ENCODE assay signal across 11 cellular contexts in the genomic region with DNA sequence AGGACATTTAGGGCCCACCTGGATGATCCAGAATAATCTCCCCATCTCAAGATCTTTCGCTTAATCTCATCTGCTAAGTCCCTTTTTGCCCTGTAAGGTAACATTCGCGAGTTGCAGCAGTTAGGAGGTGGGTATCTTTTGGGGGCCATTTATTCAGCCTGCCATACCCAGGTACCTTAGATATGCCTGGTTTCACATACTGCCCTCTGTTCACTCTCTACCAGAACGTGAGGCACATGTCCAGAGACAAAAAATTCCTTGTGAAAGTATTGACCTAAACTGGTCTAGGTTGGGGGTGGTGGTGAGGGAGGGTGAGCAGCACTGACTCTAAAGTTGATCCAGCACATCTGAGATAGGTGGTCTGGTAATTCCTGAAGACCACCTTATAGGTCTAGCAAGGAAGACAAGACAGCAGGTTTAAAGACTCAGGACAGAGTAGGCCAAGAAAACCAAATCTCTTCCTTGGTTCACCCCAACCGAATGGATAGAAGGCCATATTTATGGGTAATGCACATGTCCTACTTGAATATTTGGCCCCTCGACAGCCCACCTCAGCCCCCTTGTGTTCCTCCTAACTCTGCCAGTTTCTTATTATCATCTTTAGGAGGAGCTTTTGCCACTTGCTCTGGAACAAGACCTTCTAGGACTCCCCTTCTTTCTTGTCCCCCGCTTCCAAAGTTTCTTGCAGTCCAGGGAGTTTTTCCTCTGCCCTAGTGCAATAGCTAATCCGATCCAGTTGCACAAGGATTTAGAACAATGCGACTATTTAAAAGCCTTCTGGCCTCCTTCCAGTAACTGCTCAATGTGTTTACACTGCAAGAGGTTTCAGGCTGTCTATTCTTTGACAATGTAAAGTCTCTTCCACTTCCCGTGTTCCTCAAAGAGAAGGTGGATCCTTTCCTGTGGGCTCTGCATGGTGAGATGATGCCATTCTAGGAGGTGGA.
DNase-seq lines count a peak whose midpoint lies in the region; ATAC-seq and TF ChIP-seq lines count a peak whose summit lies in the region.
"Had no signal": no experiment of that assay in that cellular context is flagged by ENCODE, and none has a peak within 500 bp of the region (broad histone marks: within the 10 kb centered on the region; RNA-seq: fewer than 3 reads in every experiment).

No MANE protein-coding gene starts in this region.

- peaks cover under 1% of the 10 kb centered on the region for H3K4me1 Mint-ChIP-seq in WTC11
- H3K4me1 Mint-ChIP-seq: B cell had no signal

- intact Hi-C loops in right cardiac atrium (cut with DNase I) = no loop called here

- no peak for TF ChIP-seq CTCF in WTC11 (IDR thresholded peaks at IDR 0.05)
- TF ChIP-seq CTCF in upper lobe of left lung (IDR thresholded peaks at IDR 0.05) = no peak
- no peak for TF ChIP-seq CTCF in Peyer's patch (IDR thresholded peaks at IDR 0.05)

- no peak for ATAC-seq in WTC11
- ATAC-seq in right cardiac atrium = peak; percentile 87 to 89
- no peak for ATAC-seq in upper lobe of left lung (ENCODE audit: low FRiP score in 2 of 2)

- H3K36me3 ChIP-seq in upper lobe of left lung = no peaks in the 10 kb centered on the region
- H3K36me3 ChIP-seq in Peyer's patch = no peaks in the 10 kb centered on the region

- H3K9me3 ChIP-seq in right cardiac atrium (ENCODE audit: control insufficient read depth, low read length) = no peaks in the 10 kb centered on the region
- H3K9me3 ChIP-seq in upper lobe of left lung = no peaks in the 10 kb centered on the region
- H3K9me3 ChIP-seq in Peyer's patch = no peaks in the 10 kb centered on the region

- H3K4me1 ChIP-seq in right cardiac atrium (ENCODE audit: control insufficient read depth, insufficient read depth, low read length) (peaks cover 10% of the 10 kb centered on the region), upper lobe of left lung (peaks cover 0 to 4% (median 2%) of the 10 kb centered on the region in 4 donors), Peyer's patch (peaks cover 0 to 8% (median 0%) of the 10 kb centered on the region in 4 donors)

- 60% methylated on average over 10 of the region's 10 CpGs for WGBS in right cardiac atrium
- 70 to 71% methylated on average over 10 of the region's 10 CpGs for WGBS in upper lobe of left lung, 2 donors

- CTCF ChIA-PET in WTC11 (lab: Charles Lee) = no interaction called here

- POLR2A ChIA-PET in WTC11 (lab: Charles Lee) = interaction anchor here (0.6 kb wide), 1 partner anchor 494 kb away, joined by 4 read pairs; no protein-coding TSS in a partner anchor

- H3K36me3 Mint-ChIP-seq in WTC11 = no peaks in the 10 kb centered on the region

- H3K27ac ChIP-seq in right cardiac atrium (ENCODE audit: low read length) = no peak overlapping the region
- peak overlapping the region in 3 of 4 donors; percentile 40 to 65 (median 50) for H3K27ac ChIP-seq in upper lobe of left lung
- H3K27ac ChIP-seq in Peyer's patch = no peak overlapping the region

- no peak for TF ChIP-seq POLR2A in upper lobe of left lung (IDR thresholded peaks at IDR 0.05)
- TF ChIP-seq POLR2A in Peyer's patch (IDR thresholded peaks at IDR 0.05) = no peak

- DNase-seq in SHP77 (lab: John Stamatoyannopoulos, UW) (peak; percentile 26 to 40), SHP77 treated with DMSO at 0.1 percent for 48 hours (lab: John Stamatoyannopoulos, UW) (no peak), WTC11 (ENCODE audit: low spot score) (no peak), right cardiac atrium (no peak), upper lobe of left lung (no peak), NCI-H1930 (lab: John Stamatoyannopoulos, UW) (no peak), Peyer's patch (no peak), HUDEP-2 (lab: John Stamatoyannopoulos, UW; ENCODE audit: unreplicated experiment in 76 of 76) (no peak)
- DNase-seq: activated naive CD4-positive, alpha-beta T cell treated with anti-CD3 and anti-CD28 coated beads for 36 hours had no signal

- H3K9me3 Mint-ChIP-seq in WTC11 = no peaks in the 10 kb centered on the region; the same call in 1 of the 2 replicates

- H3K4me3 ChIP-seq in right cardiac atrium (ENCODE audit: low read length) = no peak overlapping the region
- H3K4me3 ChIP-seq in upper lobe of left lung = no peak overlapping the region
- no peak overlapping the region for H3K4me3 ChIP-seq in Peyer's patch
- H3K4me3 ChIP-seq: SK-N-MC had no signal

- no peak overlapping the region for H3K4me3 Mint-ChIP-seq in WTC11
- H3K4me3 Mint-ChIP-seq: activated naive CD4-positive, alpha-beta T cell treated with anti-CD3 and anti-CD28 coated beads for 36 hours; B cell had no signal

- peak in 1 of 4 donors; percentile 14 for TF ChIP-seq EP300 in upper lobe of left lung (IDR thresholded peaks at IDR 0.05)

- no peaks in the 10 kb centered on the region for H3K27me3 Mint-ChIP-seq in WTC11 (ENCODE audit: low read depth)
- H3K27me3 Mint-ChIP-seq: B cell had no signal

- H3K27me3 ChIP-seq in right cardiac atrium (ENCODE audit: control insufficient read depth, insufficient read depth) (no peaks in the 10 kb centered on the region), upper lobe of left lung (no peaks in the 10 kb centered on the region), Peyer's patch (no peaks in the 10 kb centered on the region)

- no peak overlapping the region for H3K27ac Mint-ChIP-seq in WTC11
- H3K27ac Mint-ChIP-seq: activated naive CD4-positive, alpha-beta T cell treated with anti-CD3 and anti-CD28 coated beads for 36 hours; B cell had no signal

TF ChIP-seq in WTC11, 78 proteins besides CTCF, POLR2A, EP300 and RAD21:
- TF ChIP-seq STAT6 (CRISPR knock-in tag; conservative IDR thresholded peaks at IDR 0.05; ENCODE audit: low read depth) (no peak), GABPB1 (CRISPR knock-in tag; IDR thresholded peaks at IDR 0.05) (peak; percentile 89), GRHL2 (CRISPR knock-in tag; IDR thresholded peaks at IDR 0.05; ENCODE audit: insufficient replicate concordance, severe bottlenecking) (no peak), ZNF317 (CRISPR knock-in tag; IDR thresholded peaks at IDR 0.05; ENCODE audit: borderline replicate concordance, low read depth) (no peak)
- TF ChIP-seq, protein P1, sequence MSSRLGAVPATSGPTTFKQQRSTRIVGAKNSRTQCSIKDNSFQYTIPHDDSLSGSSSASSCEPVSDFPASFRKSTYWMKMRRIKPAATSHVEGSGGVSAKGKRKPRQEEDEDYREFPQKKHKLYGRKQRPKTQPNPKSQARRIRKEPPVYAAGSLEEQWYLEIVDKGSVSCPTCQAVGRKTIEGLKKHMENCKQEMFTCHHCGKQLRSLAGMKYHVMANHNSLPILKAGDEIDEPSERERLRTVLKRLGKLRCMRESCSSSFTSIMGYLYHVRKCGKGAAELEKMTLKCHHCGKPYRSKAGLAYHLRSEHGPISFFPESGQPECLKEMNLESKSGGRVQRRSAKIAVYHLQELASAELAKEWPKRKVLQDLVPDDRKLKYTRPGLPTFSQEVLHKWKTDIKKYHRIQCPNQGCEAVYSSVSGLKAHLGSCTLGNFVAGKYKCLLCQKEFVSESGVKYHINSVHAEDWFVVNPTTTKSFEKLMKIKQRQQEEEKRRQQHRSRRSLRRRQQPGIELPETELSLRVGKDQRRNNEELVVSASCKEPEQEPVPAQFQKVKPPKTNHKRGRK (CRISPR knock-in tag; IDR thresholded peaks at IDR 0.05; ENCODE audit: borderline replicate concordance) = no peak
- TF ChIP-seq, protein P2, sequence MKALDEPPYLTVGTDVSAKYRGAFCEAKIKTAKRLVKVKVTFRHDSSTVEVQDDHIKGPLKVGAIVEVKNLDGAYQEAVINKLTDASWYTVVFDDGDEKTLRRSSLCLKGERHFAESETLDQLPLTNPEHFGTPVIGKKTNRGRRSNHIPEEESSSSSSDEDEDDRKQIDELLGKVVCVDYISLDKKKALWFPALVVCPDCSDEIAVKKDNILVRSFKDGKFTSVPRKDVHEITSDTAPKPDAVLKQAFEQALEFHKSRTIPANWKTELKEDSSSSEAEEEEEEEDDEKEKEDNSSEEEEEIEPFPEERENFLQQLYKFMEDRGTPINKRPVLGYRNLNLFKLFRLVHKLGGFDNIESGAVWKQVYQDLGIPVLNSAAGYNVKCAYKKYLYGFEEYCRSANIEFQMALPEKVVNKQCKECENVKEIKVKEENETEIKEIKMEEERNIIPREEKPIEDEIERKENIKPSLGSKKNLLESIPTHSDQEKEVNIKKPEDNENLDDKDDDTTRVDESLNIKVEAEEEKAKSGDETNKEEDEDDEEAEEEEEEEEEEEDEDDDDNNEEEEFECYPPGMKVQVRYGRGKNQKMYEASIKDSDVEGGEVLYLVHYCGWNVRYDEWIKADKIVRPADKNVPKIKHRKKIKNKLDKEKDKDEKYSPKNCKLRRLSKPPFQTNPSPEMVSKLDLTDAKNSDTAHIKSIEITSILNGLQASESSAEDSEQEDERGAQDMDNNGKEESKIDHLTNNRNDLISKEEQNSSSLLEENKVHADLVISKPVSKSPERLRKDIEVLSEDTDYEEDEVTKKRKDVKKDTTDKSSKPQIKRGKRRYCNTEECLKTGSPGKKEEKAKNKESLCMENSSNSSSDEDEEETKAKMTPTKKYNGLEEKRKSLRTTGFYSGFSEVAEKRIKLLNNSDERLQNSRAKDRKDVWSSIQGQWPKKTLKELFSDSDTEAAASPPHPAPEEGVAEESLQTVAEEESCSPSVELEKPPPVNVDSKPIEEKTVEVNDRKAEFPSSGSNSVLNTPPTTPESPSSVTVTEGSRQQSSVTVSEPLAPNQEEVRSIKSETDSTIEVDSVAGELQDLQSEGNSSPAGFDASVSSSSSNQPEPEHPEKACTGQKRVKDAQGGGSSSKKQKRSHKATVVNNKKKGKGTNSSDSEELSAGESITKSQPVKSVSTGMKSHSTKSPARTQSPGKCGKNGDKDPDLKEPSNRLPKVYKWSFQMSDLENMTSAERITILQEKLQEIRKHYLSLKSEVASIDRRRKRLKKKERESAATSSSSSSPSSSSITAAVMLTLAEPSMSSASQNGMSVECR (CRISPR knock-in tag; IDR thresholded peaks at IDR 0.05; ENCODE audit: borderline replicate concordance) = no peak

Comparison
In these comparisons a context has a peak if more than half of its experiments do, and no peak if none do; other contexts are left out.
1. DNase-seq: peak in SHP77 (2 of 2); none in SHP77 treated with DMSO at 0.1 percent for 48 hours (single experiment), WTC11 (single experiment), right cardiac atrium (0 of 3), upper lobe of left lung (0 of 2), NCI-H1930 (0 of 2), Peyer's patch (0 of 3) and HUDEP-2 (0 of 76).
2. ATAC-seq: peak in right cardiac atrium (2 of 2); none in WTC11 (single experiment) and upper lobe of left lung (0 of 2).
3. H3K27ac ChIP-seq: peak in upper lobe of left lung (3 of 4); none in right cardiac atrium (single experiment) and Peyer's patch (0 of 4).